In the genomic region with DNA sequence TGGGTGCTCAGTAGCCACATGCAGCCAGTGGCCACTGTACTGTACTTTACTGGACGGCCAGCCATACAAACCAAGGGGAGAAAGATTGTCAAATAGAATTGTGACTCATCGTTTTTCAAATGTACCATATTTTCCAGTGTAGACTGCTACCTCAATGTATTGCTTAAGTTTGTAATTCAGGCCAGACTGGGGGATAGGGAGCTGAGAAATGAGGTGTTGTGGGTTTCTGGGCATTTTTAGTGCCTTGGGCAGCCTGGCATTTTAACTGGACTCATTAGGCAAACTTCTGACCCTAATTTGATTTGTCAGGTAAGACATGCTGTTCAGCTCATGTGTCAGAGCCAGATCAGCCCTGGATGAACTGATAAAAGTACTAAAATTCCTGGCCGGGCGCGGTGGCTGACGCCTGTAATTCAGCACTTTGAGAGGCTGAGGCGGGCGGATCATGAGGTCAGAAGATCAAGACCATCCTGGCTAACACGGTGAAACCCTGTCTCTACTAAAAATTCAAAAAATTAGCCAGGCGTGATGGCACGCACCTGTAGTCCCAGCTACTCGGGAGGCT, we compare ENCODE assay signal across 26 cellular contexts. TPM values are rescaled to one million over a fixed set of nuclear protein-coding genes. Genes with fewer than 3 reads are reported as not detected.
A peak's percentile ranks its signal among the peaks of the same experiment; 100 is the strongest.
DNase-seq lines count a peak whose midpoint lies in the region; ATAC-seq and TF ChIP-seq lines count a peak whose summit lies in the region.
"Had no signal": no experiment of that assay in that cellular context is flagged by ENCODE, and none has a peak within 500 bp of the region (broad histone marks: within the 10 kb centered on the region; RNA-seq: fewer than 3 reads in every experiment).

No MANE protein-coding gene starts in this region.

- no peak for TF ChIP-seq CTCF in neural progenitor cell (IDR thresholded peaks at IDR 0.05)

- H3K79me2 ChIP-seq in neural progenitor cell (ENCODE audit: low read depth), result no peaks in the 10 kb centered on the region

- no peak overlapping the region for H3K4me3 Mint-ChIP-seq in neural progenitor cell
- H3K4me3 Mint-ChIP-seq: activated naive CD8-positive, alpha-beta T cell treated with anti-CD3 and anti-CD28 coated beads, Interleukin-2, amount 10 ng/mL, durations not matched to agents 7 days and 5 days; naive thymus-derived CD8-positive, alpha-beta T cell had no signal

- no peak overlapping the region for H3K9ac ChIP-seq in neural progenitor cell

- H3K27me3 ChIP-seq in neural progenitor cell, result no peaks in the 10 kb centered on the region
- H3K27me3 ChIP-seq: BE2C, MG63, SJSA1 had no signal

- no peak for ATAC-seq in GM21367 (IDR thresholded peaks at IDR 0.05; ENCODE audit: unreplicated experiment)
- ATAC-seq: naive thymus-derived CD8-positive, alpha-beta T cell had no signal

- H3F3A ChIP-seq in neural progenitor cell (ENCODE audit: low read depth), result peaks cover 10% of the 10 kb centered on the region

- no peak overlapping the region for H3K27ac ChIP-seq in neural progenitor cell
- H3K27ac ChIP-seq: SJSA1 had no signal

- H3K4me1 ChIP-seq in neural progenitor cell, result peaks cover 1% of the 10 kb centered on the region

- H4K20me1 ChIP-seq in neural progenitor cell (ENCODE audit: low read depth), result no peaks in the 10 kb centered on the region

- no peaks in the 10 kb centered on the region for H3K9me3 Mint-ChIP-seq in neural progenitor cell
- H3K9me3 Mint-ChIP-seq: activated naive CD8-positive, alpha-beta T cell treated with anti-CD3 and anti-CD28 coated beads, Interleukin-2, amount 10 ng/mL, durations not matched to agents 7 days and 5 days; naive thymus-derived CD8-positive, alpha-beta T cell had no signal

- H3K36me3 ChIP-seq in neural progenitor cell, result no peaks in the 10 kb centered on the region
- H3K36me3 ChIP-seq: BE2C, MG63, SJSA1 had no signal

- H3K27ac Mint-ChIP-seq in neural progenitor cell, result no peak overlapping the region
- H3K27ac Mint-ChIP-seq: activated naive CD8-positive, alpha-beta T cell treated with anti-CD3 and anti-CD28 coated beads, Interleukin-2, amount 10 ng/mL, durations not matched to agents 7 days and 5 days; naive thymus-derived CD8-positive, alpha-beta T cell had no signal

- H3K4me1 Mint-ChIP-seq in neural progenitor cell, result peaks cover 9% of the 10 kb centered on the region

- DNase-seq in EH (ENCODE audit: low read depth) (peak; percentile 80), LHCN-M2 (ENCODE audit: low read depth) (peak; percentile 45), astrocyte of the hippocampus (ENCODE audit: low read depth, low spot score) (peak; percentile 34), iris pigment epithelial cell (ENCODE audit: low read depth) (peak; percentile 77), neural progenitor cell (ENCODE audit: low spot score) (no peak), amniotic stem cell (lab: John Stamatoyannopoulos, UW) (no peak), SIG-M5 (lab: John Stamatoyannopoulos, UW) (no peak)
- DNase-seq: activated CD4-positive, alpha-beta T cell treated with anti-CD3 and anti-CD28 coated beads for 1 hour; activated naive CD8-positive, alpha-beta T cell treated with anti-CD3 and anti-CD28 coated beads, Interleukin-2, amount 10 ng/mL, durations not matched to agents 7 days and 5 days; BE2C; central memory CD4-positive, alpha-beta T cell; DMS 273 treated with DMSO at 0.1 percent for 48 hours; effector CD8-positive, alpha-beta T cell; hippocampal formation; MG63; naive thymus-derived CD8-positive, alpha-beta T cell; NCI-H2029; NCI-H510A treated with DMSO at 0.1 percent for 48 hours; posterior cingulate gyrus; small intestine; stimulated activated CD4-positive, alpha-beta T cell treated with anti-CD3 and anti-CD28 coated beads, Interleukin-4, amount 100 ng/mL, for 24 hours; substantia nigra; T-helper 9 cell had no signal

- no peaks in the 10 kb centered on the region for H3K36me3 Mint-ChIP-seq in neural progenitor cell
- H3K36me3 Mint-ChIP-seq: activated naive CD8-positive, alpha-beta T cell treated with anti-CD3 and anti-CD28 coated beads, Interleukin-2, amount 10 ng/mL, durations not matched to agents 7 days and 5 days; naive thymus-derived CD8-positive, alpha-beta T cell had no signal

- H3K9me3 ChIP-seq in neural progenitor cell (ENCODE audit: low read depth), result no peaks in the 10 kb centered on the region
- H3K9me3 ChIP-seq: BE2C, MG63, SJSA1 had no signal

- no peak overlapping the region for H3K4me2 ChIP-seq in neural progenitor cell

- peaks cover 2% of the 10 kb centered on the region for H3K27me3 Mint-ChIP-seq in neural progenitor cell (ENCODE audit: insufficient read depth, low read depth)
- H3K27me3 Mint-ChIP-seq: naive thymus-derived CD8-positive, alpha-beta T cell had no signal

- H3K4me3 ChIP-seq in neural progenitor cell, result no peak overlapping the region
- H3K4me3 ChIP-seq: lung, MG63, SJSA1 had no signal

- no peak overlapping the region for H2AFZ ChIP-seq in neural progenitor cell (replicated peaks)

RNA-seq across cellular contexts. Expression of gene PXT1, which starts 14.8 kb away (rescaled TPM):
- total RNA-seq in LHCN-M2 (2014; rRNA removed) (0.06 TPM in 1 of 2 replicates, not detected in the other), neural progenitor cell (ENCODE audit: low replicate concordance) (not detected in 2 replicates)
- polyA plus RNA-seq in LHCN-M2 (2012), result 0.02 TPM
- total RNA-seq: SJSA1 had no signal
- polyA plus RNA-seq: naive thymus-derived CD8-positive, alpha-beta T cell; small intestine had no signal

RNA-seq across cellular contexts. Expression of gene KCTD20, which starts 14.9 kb away (rescaled TPM):
- total RNA-seq in LHCN-M2 (2014; rRNA removed), result 46.1 and 47.5 TPM in 2 replicates
- polyA plus RNA-seq in LHCN-M2 (2012), result 28.3 TPM
- 37.7 and 41.3 TPM in 2 replicates for total RNA-seq in neural progenitor cell (ENCODE audit: low replicate concordance)

RNA-seq across cellular contexts. Expression of gene ETV7, which starts 40.4 kb away (rescaled TPM):
- 0.17 TPM in 1 of 2 replicates, not detected in the other for total RNA-seq in LHCN-M2 (2014; rRNA removed)
- polyA plus RNA-seq in LHCN-M2 (2012), result 0.35 TPM
- total RNA-seq in neural progenitor cell (ENCODE audit: low replicate concordance), result 0.09 and 0.11 TPM in 2 replicates
- total RNA-seq: naive thymus-derived CD8-positive, alpha-beta T cell had no signal

Comparison
In these comparisons a context has a peak if more than half of its experiments do, and no peak if none do; other contexts are left out.
1. DNase-seq: peak in EH (single experiment), LHCN-M2 (single experiment), astrocyte of the hippocampus (single experiment) and iris pigment epithelial cell (single experiment); none in neural progenitor cell (single experiment), amniotic stem cell (single experiment) and SIG-M5 (single experiment).